5 cellular contexts compared by ENCODE assay signal in the genomic region with DNA sequence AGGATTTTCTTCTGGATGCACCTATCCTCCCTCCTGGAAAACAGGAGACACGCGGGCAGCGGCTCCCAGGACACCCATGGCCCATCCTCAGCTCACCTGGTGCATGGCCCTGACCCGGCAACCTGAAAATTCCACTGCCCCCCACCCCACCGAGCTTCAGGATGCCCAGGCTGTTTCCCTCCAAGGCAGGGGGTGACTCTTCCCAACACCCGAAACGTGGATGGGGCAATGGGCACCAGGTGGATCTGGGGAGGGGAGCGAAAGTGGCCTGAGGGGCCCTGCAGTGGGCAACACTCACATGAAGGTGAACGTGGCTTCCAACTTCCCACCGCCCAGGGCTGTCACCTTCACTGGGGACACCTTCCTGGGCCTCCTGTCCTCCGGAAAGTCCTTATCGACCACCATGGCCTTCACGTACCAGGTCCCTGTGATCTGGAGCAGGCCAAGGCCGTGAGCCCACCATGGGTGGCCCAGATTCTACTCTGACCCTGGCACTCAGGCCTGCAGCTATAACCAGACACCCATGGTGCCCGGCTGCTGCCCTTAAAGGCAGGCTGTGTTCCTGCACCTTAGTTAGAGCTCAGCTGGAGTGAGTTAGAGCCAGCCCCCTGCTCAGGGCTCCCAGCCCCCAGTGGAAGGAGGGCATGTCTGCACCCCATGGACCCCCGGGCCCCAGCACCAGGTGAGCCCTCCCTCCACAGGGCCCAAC. TPM values are rescaled to one million over a fixed set of nuclear protein-coding genes. Genes with fewer than 3 reads are reported as not detected.
"Had no signal": no experiment of that assay in that cellular context is flagged by ENCODE, and none has a peak within 500 bp of the region (broad histone marks: within the 10 kb centered on the region; RNA-seq: fewer than 3 reads in every experiment).

No MANE protein-coding gene starts in this region.

RNA-seq across cellular contexts. Expression of a gene that starts 0.7 kb away (rescaled TPM):
- total RNA-seq: HT-29, IMR-90, NCI-H460, Right ventricle myocardium superior, SJSA1 had no signal
- polyA plus RNA-seq: IMR-90 had no signal

RNA-seq across cellular contexts. Expression of a gene that starts 44.6 kb away (rescaled TPM):
- total RNA-seq: HT-29, SJSA1 had no signal
